In genomic region chr10:63713191-63714144, GRCh38 we compare ENCODE assay signal across 8 cellular contexts.
DNase-seq lines count a peak whose midpoint lies in the region; ATAC-seq and TF ChIP-seq lines count a peak whose summit lies in the region.

No MANE protein-coding gene starts in this region.

- no peaks in the 10 kb centered on the region for H3K27me3 ChIP-seq in body of pancreas

- no peak for TF ChIP-seq CTCF in body of pancreas (IDR thresholded peaks at IDR 0.05)

- intact Hi-C loops in body of pancreas (cut with DNase I) = no loop called here

- H3K36me3 ChIP-seq in body of pancreas (replicated peaks in 1 of 2; ENCODE audit: insufficient read depth in 1 of 2, low read depth in 2 of 2) = no peaks in the 10 kb centered on the region

- H3K27ac ChIP-seq in body of pancreas (peak overlapping the region; percentile 86 to 94 (median 89)), substantia nigra (ENCODE audit: low read depth, low read length, poor library complexity, severe bottlenecking) (peak overlapping the region; percentile 53)

- H3K9me3 ChIP-seq in body of pancreas = no peaks in the 10 kb centered on the region

- H3K4me3 ChIP-seq in body of pancreas = no peak overlapping the region

- peaks cover 45% of the 10 kb centered on the region for H3K4me1 ChIP-seq in body of pancreas

- ATAC-seq in body of pancreas (no peak), HG02642 (IDR thresholded peaks at IDR 0.05; ENCODE audit: poor library complexity, unreplicated experiment) (no peak), HG03442 (IDR thresholded peaks at IDR 0.05; ENCODE audit: unreplicated experiment) (no peak)

- no peak for TF ChIP-seq POLR2A in body of pancreas (IDR thresholded peaks at IDR 0.05)

- DNase-seq in NCI-H1436 (lab: John Stamatoyannopoulos, UW) (peak; percentile 18), NCI-H1436 treated with DMSO at 0.1 percent for 48 hours (lab: John Stamatoyannopoulos, UW) (no peak), body of pancreas (peak; percentile 67 to 81 (median 68)), islet precursor cell (peak; percentile 86), substantia nigra (lab: John Stamatoyannopoulos, UW) (peak in 28 of 49 donors; percentile 12 to 81 (median 30))
- DNase-seq in activated effector memory CD4-positive, alpha-beta T cell treated with Interleukin-2 at 50 U/mL for 16 hours = no peak

- 24 to 28% methylated on average over 7 of the region's 7 CpGs for WGBS in body of pancreas, 2 donors

Comparison
In these comparisons a context has a peak if more than half of its experiments do, and no peak if none do; other contexts are left out.
1. DNase-seq: peak in NCI-H1436 (single experiment), body of pancreas (4 of 4), islet precursor cell (single experiment) and substantia nigra (28 of 49); none in NCI-H1436 treated with DMSO at 0.1 percent for 48 hours (single experiment) and activated effector memory CD4-positive, alpha-beta T cell treated with Interleukin-2 at 50 U/mL for 16 hours (single experiment).